ENCODE assay signal across 1 cellular context in genomic region chr7:4204530-4205165, GRCh38.
TF ChIP-seq lines count a peak whose summit lies in the region.

No MANE protein-coding gene starts in this region.

TF ChIP-seq in WTC11, 78 proteins besides CTCF, POLR2A, EP300 and RAD21 (continued from another document):
- TF ChIP-seq ZSCAN18 (CRISPR knock-in tag; IDR thresholded peaks at IDR 0.05) (no peak), USF1 (CRISPR knock-in tag; IDR thresholded peaks at IDR 0.05) (no peak), RELA (CRISPR knock-in tag; IDR thresholded peaks at IDR 0.05; ENCODE audit: borderline replicate concordance) (no peak), CBFB (CRISPR knock-in tag; IDR thresholded peaks at IDR 0.05; ENCODE audit: low read depth) (no peak), PRRX2 (CRISPR knock-in tag; IDR thresholded peaks at IDR 0.05) (no peak), RORB (CRISPR knock-in tag; IDR thresholded peaks at IDR 0.05) (no peak), FOXP1 (CRISPR knock-in tag; IDR thresholded peaks at IDR 0.05; ENCODE audit: borderline replicate concordance) (no peak), CDX4 (CRISPR knock-in tag; IDR thresholded peaks at IDR 0.05; ENCODE audit: borderline replicate concordance) (no peak), USF2 (CRISPR knock-in tag; IDR thresholded peaks at IDR 0.05) (no peak), ESRRA (CRISPR knock-in tag; IDR thresholded peaks at IDR 0.05; ENCODE audit: borderline replicate concordance) (no peak), ATF1 (CRISPR knock-in tag; IDR thresholded peaks at IDR 0.05) (no peak)
